ENCODE assay signal across 9 cellular contexts in genomic region chr5:139788294-139788875, GRCh38. TPM values are rescaled to one million over a fixed set of nuclear protein-coding genes. Genes with fewer than 3 reads are reported as not detected.
DNase-seq lines count a peak whose midpoint lies in the region; ATAC-seq and TF ChIP-seq lines count a peak whose summit lies in the region.
"Had no signal": no experiment of that assay in that cellular context is flagged by ENCODE, and none has a peak within 500 bp of the region (broad histone marks: within the 10 kb centered on the region; RNA-seq: fewer than 3 reads in every experiment).

No MANE protein-coding gene starts in this region.

- TF ChIP-seq EP300 in suprapubic skin (IDR thresholded peaks at IDR 0.05) = no peak

- H3K9me3 ChIP-seq in lower lobe of right lung = no peaks in the 10 kb centered on the region
- H3K9me3 ChIP-seq in suprapubic skin = no peaks in the 10 kb centered on the region

- intact Hi-C loops in lower lobe of right lung (cut with DNase I) = loop anchor here (5.0 kb wide), 1 partner anchor 59 kb away; no protein-coding TSS in a partner anchor

- 23% methylated on average over 7 of the region's 32 CpGs for WGBS in suprapubic skin

- no peaks in the 10 kb centered on the region for H3K36me3 ChIP-seq in lower lobe of right lung
- no peaks in the 10 kb centered on the region for H3K36me3 ChIP-seq in suprapubic skin

- H3K27ac ChIP-seq in lower lobe of right lung = peak overlapping the region; percentile 1
- H3K27ac ChIP-seq in suprapubic skin = peak overlapping the region; percentile 50
- H3K27ac ChIP-seq: 22Rv1 had no signal

- H3K4me3 ChIP-seq in lower lobe of right lung (peak overlapping the region; percentile 68), suprapubic skin (peak overlapping the region; percentile 58)

- H3K27me3 ChIP-seq in lower lobe of right lung (ENCODE audit: low read depth) = no peaks in the 10 kb centered on the region
- H3K27me3 ChIP-seq in suprapubic skin = no peaks in the 10 kb centered on the region

- no peak for TF ChIP-seq POLR2A in suprapubic skin (IDR thresholded peaks at IDR 0.05)

- peak; percentile 23 to 24 for ATAC-seq in lower lobe of right lung
- ATAC-seq in GM19455 (IDR thresholded peaks at IDR 0.05; ENCODE audit: unreplicated experiment) = no peak
- no peak for ATAC-seq in HG03175 (IDR thresholded peaks at IDR 0.05; ENCODE audit: unreplicated experiment)

- TF ChIP-seq CTCF in lower lobe of right lung (IDR thresholded peaks at IDR 0.05) (no peak), suprapubic skin (IDR thresholded peaks at IDR 0.05) (no peak)

- H3K4me1 ChIP-seq in lower lobe of right lung (peaks cover 5% of the 10 kb centered on the region), suprapubic skin (peaks cover 13% of the 10 kb centered on the region)

- DNase-seq in DMS53 (lab: John Stamatoyannopoulos, UW) (peak; percentile 38), DMS53 treated with DMSO at 0.1 percent for 48 hours (lab: John Stamatoyannopoulos, UW; ENCODE audit: unreplicated experiment) (no peak), cerebellum (ENCODE audit: low spot score) (peak; percentile 65), lower lobe of right lung (peak; percentile 55), suprapubic skin (ENCODE audit: low spot score in 2 of 2) (peak in 1 of 2 donors; percentile 78), HUDEP-2 (lab: John Stamatoyannopoulos, UW; ENCODE audit: unreplicated experiment in 76 of 76) (no peak)

RNA-seq across cellular contexts. Expression of gene PSD2, which starts 7.2 kb away (rescaled TPM):
- total RNA-seq in cerebellum (16.7 TPM), lower lobe of right lung (not detected), suprapubic skin (under 1 TPM in 3 of 4 donors, not detected in 1; 0.08 to 0.13 (median 0.10) TPM)

Comparison
In these comparisons a context has a peak if more than half of its experiments do, and no peak if none do; other contexts are left out.
1. DNase-seq: peak in DMS53 (single experiment), cerebellum (single experiment) and lower lobe of right lung (single experiment); none in DMS53 treated with DMSO at 0.1 percent for 48 hours (single experiment) and HUDEP-2 (0 of 76).
2. ATAC-seq: peak in lower lobe of right lung (2 of 2); none in GM19455 (single experiment) and HG03175 (single experiment).
3. RNA of gene PSD2, which starts 7.2 kb away (total RNA-seq): 16.7 TPM in cerebellum (single experiment); 0.08 to 0.13 TPM in suprapubic skin and not detected in lower lobe of right lung (single experiment); every median in the first group is over 10 times any median in the second.